In the genomic region with DNA sequence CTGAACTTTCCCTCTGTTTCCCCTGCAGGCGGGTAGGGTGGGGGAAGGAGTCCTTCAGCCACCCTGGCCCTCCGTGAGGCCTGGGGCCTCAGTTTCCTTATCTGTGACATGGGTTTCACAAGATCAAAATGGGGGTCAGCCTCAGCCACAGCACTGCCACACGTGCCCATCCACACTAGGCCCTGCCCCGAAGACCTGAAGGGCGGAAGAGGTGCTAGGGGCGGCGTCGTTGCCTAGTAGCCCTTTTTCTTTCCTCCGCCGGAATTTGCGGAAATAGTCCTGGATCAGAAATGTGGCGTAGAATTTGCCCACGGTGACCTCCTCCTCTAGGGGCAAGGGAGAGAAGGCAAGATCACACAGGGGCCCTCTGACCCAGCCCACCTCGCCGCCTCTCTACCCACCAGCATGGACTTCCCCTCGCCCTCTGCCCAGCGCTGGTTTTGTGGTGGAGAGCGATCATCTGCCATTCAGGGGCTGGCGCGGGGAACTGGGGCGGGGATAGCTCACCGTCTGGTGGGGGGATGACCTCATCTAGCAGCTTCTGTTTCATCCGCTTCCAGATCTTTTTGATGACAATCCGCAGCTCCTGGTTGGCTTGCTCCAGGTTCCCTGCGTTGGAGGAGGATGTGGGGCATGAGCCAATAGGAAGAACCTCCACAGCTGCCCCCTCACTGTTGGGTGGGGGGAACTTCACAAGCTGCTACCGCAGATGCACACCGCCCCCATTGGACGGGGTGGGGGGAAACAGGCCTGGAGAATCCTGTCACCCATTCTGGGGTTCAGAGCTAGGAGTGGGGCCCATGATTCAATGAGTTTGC, we compare ENCODE assay signal across 18 cellular contexts. TPM values are rescaled to one million over a fixed set of nuclear protein-coding genes. Genes with fewer than 3 reads are reported as not detected.
DNase-seq lines count a peak whose midpoint lies in the region; ATAC-seq and TF ChIP-seq lines count a peak whose summit lies in the region.
"Had no signal": no experiment of that assay in that cellular context is flagged by ENCODE, and none has a peak within 500 bp of the region (broad histone marks: within the 10 kb centered on the region; RNA-seq: fewer than 3 reads in every experiment).

No MANE protein-coding gene starts in this region.

- H3K23ac ChIP-seq in neuronal stem cell (ENCODE audit: low read depth, low read length, poor library complexity): no peak overlapping the region

- no peak overlapping the region for H2AK5ac ChIP-seq in neuronal stem cell (ENCODE audit: low read depth, low read length)

- no peak overlapping the region for H3K4me3 ChIP-seq in neuronal stem cell (ENCODE audit: low read length in 2 of 2)
- H3K4me3 ChIP-seq: esophagus muscularis mucosa, sigmoid colon, SK-N-MC, thoracic aorta had no signal

- peaks cover 0 to 17% (median 0%) of the 10 kb centered on the region in 3 experiments for H3K27me3 ChIP-seq in neuronal stem cell (ENCODE audit: control insufficient read depth in 3 of 3, insufficient read depth in 3 of 3, low read depth in 1 of 3, low read length in 3 of 3)
- H3K27me3 ChIP-seq: sigmoid colon had no signal

- no peaks in the 10 kb centered on the region for H3K36me3 ChIP-seq in neuronal stem cell (replicated peaks in 1 of 2; ENCODE audit: control insufficient read depth in 2 of 2, insufficient read depth in 2 of 2, low read length in 2 of 2)
- H3K36me3 ChIP-seq: esophagus muscularis mucosa, sigmoid colon, thoracic aorta had no signal

- no peaks in the 10 kb centered on the region for H3K36me3 Mint-ChIP-seq in naive thymus-derived CD8-positive, alpha-beta T cell

- H3K27me3 Mint-ChIP-seq in naive thymus-derived CD8-positive, alpha-beta T cell: no peaks in the 10 kb centered on the region

- peak overlapping the region in 2 of 10 donors; percentile 38 to 49 for H3K27ac Mint-ChIP-seq in naive thymus-derived CD8-positive, alpha-beta T cell
- H3K27ac Mint-ChIP-seq: CD8-positive, alpha-beta memory T cell; naive thymus-derived CD4-positive, alpha-beta T cell had no signal

- H3K9me3 ChIP-seq in neuronal stem cell (replicated peaks in 1 of 2; ENCODE audit: control insufficient read depth in 2 of 2, insufficient read depth in 1 of 2, low read depth in 1 of 2, low read length in 2 of 2): no peaks in the 10 kb centered on the region
- H3K9me3 ChIP-seq: esophagus muscularis mucosa, sigmoid colon, thoracic aorta had no signal

- H2AFZ ChIP-seq in neuronal stem cell (ENCODE audit: low read length): no peak overlapping the region

- CTCF ChIA-PET in RWPE1 (lab: Yijun Ruan, JAX): no interaction called here

- no peaks in the 10 kb centered on the region for H3K79me1 ChIP-seq in neuronal stem cell (ENCODE audit: low read depth, low read length)

- peaks cover 0 to 4% (median 0%) of the 10 kb centered on the region in 4 donors for H3K4me1 Mint-ChIP-seq in naive thymus-derived CD8-positive, alpha-beta T cell
- H3K4me1 Mint-ChIP-seq: CD8-positive, alpha-beta memory T cell; naive thymus-derived CD4-positive, alpha-beta T cell had no signal

- no peak for TF ChIP-seq CTCF in RWPE1 (conservative IDR thresholded peaks at IDR 0.05; ENCODE audit: low read depth)

- H3K18ac ChIP-seq in neuronal stem cell (ENCODE audit: low read length): no peak overlapping the region

- no peak overlapping the region for H2BK12ac ChIP-seq in neuronal stem cell (ENCODE audit: low read length)

- peak overlapping the region in 9 of 10 donors; percentile 22 to 61 (median 26) for H3K4me3 Mint-ChIP-seq in naive thymus-derived CD8-positive, alpha-beta T cell
- H3K4me3 Mint-ChIP-seq: CD8-positive, alpha-beta memory T cell had no signal

- H3K27ac ChIP-seq in RWPE1: no peak overlapping the region
- H3K27ac ChIP-seq in neuronal stem cell (replicated peaks; ENCODE audit: low read length): no peak overlapping the region
- H3K27ac ChIP-seq: esophagus muscularis mucosa, sigmoid colon, SK-N-MC, thoracic aorta had no signal

- POLR2A ChIA-PET in naive thymus-derived CD8-positive, alpha-beta T cell (lab: Charles Lee): interaction anchor here (0.6 to 2.0 kb wide), 2 partner anchors 9 to 319 kb away, joined by 3 to 5 read pairs; partner anchors contain the start of gene SYP
- POLR2A ChIA-PET in RWPE1 (lab: Yijun Ruan, JAX; ENCODE audit: low non-redundant PET): no interaction called here

- no peak overlapping the region for H3K9ac ChIP-seq in neuronal stem cell (ENCODE audit: low read depth, low read length, poor library complexity)

- no peak overlapping the region for H4K91ac ChIP-seq in neuronal stem cell (ENCODE audit: low read depth, low read length, poor library complexity)

- H3K14ac ChIP-seq in neuronal stem cell (ENCODE audit: low read length): no peak overlapping the region

- no CpG with 5 or more reads among the region's 28 CpGs for WGBS in neuronal stem cell (ENCODE audit: extremely low coverage in 2 of 2, insufficient read length in 2 of 2, insufficient replicate concordance in 1 of 2), 2 donors

- H3K4me1 ChIP-seq in neuronal stem cell (ENCODE audit: control insufficient read depth in 2 of 2, insufficient read depth in 1 of 2, low read depth in 1 of 2, low read length in 2 of 2): no peaks in the 10 kb centered on the region
- H3K4me1 ChIP-seq: esophagus muscularis mucosa, sigmoid colon had no signal

- no peak overlapping the region for H3K4me2 ChIP-seq in neuronal stem cell (ENCODE audit: insufficient read depth, low read length, poor library complexity, severe bottlenecking)

- H3K9me3 Mint-ChIP-seq in naive thymus-derived CD8-positive, alpha-beta T cell: peaks cover 0 to 13% (median 0%) of the 10 kb centered on the region in 9 donors
- H3K9me3 Mint-ChIP-seq: CD8-positive, alpha-beta memory T cell had no signal

- no peak overlapping the region for H2BK5ac ChIP-seq in neuronal stem cell (ENCODE audit: low read length)

- ATAC-seq in naive thymus-derived CD8-positive, alpha-beta T cell: peak; percentile 54 to 74
- no peak for ATAC-seq in HG03457 (IDR thresholded peaks at IDR 0.05; ENCODE audit: unreplicated experiment)
- ATAC-seq: activated CD4-positive, CD25-positive, alpha-beta regulatory T cell treated with anti-CD3 and anti-CD28 coated beads, Interleukin-2, amount 50 U/mL, for 24 hours; naive thymus-derived CD4-positive, alpha-beta T cell had no signal

- DNase-seq in ELF-1 (ENCODE audit: low read depth, low spot score) (peak; percentile 71), NCI-H446 treated with DMSO at 0.1 percent for 48 hours (lab: John Stamatoyannopoulos, UW) (peak; percentile 42), cerebellar nuclear complex (lab: John Stamatoyannopoulos, UW) (peak; percentile 13 to 40), RWPE1 (ENCODE audit: low spot score) (no peak), neuronal stem cell (ENCODE audit: low spot score) (no peak)
- peak in 2 of 10 donors; percentile 16 to 20 for DNase-seq in naive thymus-derived CD8-positive, alpha-beta T cell
- DNase-seq in activated effector memory CD4-positive, alpha-beta T cell treated with Interleukin-2 at 50 U/mL for 16 hours: no peak
- DNase-seq: CD8-positive, alpha-beta memory T cell; NCI-H1105 treated with DMSO at 0.1 percent for 48 hours; NK-92 treated with Interleukin-12 subunit alpha and Interleukin-12 subunit beta, amount 100 ng/mL, for 24 hours; sigmoid colon had no signal

- no peak overlapping the region for H4K8ac ChIP-seq in neuronal stem cell (ENCODE audit: low read depth, low read length)

- no peak overlapping the region for H2BK120ac ChIP-seq in neuronal stem cell (ENCODE audit: low read depth, low read length)

- H3K4ac ChIP-seq in neuronal stem cell (ENCODE audit: low read length): no peak overlapping the region

- no peak overlapping the region for H2BK15ac ChIP-seq in neuronal stem cell (ENCODE audit: low read length)

RNA-seq across cellular contexts. Expression of gene SYP, which starts 9.7 kb away (rescaled TPM):
- total RNA-seq in naive thymus-derived CD8-positive, alpha-beta T cell: under 1 TPM; 0.34 to 0.58 TPM
- polyA plus RNA-seq in naive thymus-derived CD8-positive, alpha-beta T cell: under 1 TPM; 0.27 to 0.41 (median 0.40) TPM
- polyA plus RNA-seq in neuronal stem cell (2013, experiment 1 of 2): 0.32 TPM
- 0.37 TPM for polyA plus RNA-seq in neuronal stem cell (2013, experiment 2 of 2)

RNA-seq across cellular contexts. Expression of gene PRICKLE3, which starts 23.5 kb away (rescaled TPM):
- total RNA-seq in naive thymus-derived CD8-positive, alpha-beta T cell: 10 to 100 TPM in 1 of 2 experiments, 1 to 10 TPM in 1; 8.5 to 10.1 TPM
- polyA plus RNA-seq in naive thymus-derived CD8-positive, alpha-beta T cell: 1 to 10 TPM; 1.3 to 2.9 (median 2.0) TPM
- 4.5 TPM for polyA plus RNA-seq in neuronal stem cell (2013, experiment 1 of 2)
- 4.1 TPM for polyA plus RNA-seq in neuronal stem cell (2013, experiment 2 of 2)

RNA-seq across cellular contexts. Expression of gene CACNA1F, which starts 23.5 kb away (rescaled TPM):
- 1 to 10 TPM; 3.6 to 3.8 TPM for total RNA-seq in naive thymus-derived CD8-positive, alpha-beta T cell
- polyA plus RNA-seq in naive thymus-derived CD8-positive, alpha-beta T cell: under 1 TPM in 1 of 3 donors, not detected in 2; 0.02 TPM
- polyA plus RNA-seq in neuronal stem cell (2013, experiment 1 of 2): 0.56 TPM
- polyA plus RNA-seq in neuronal stem cell (2013, experiment 2 of 2): 0.58 TPM
- polyA plus RNA-seq: CD8-positive, alpha-beta memory T cell; keratinocyte had no signal

RNA-seq across cellular contexts. Expression of gene CCDC22, which starts 25.6 kb away (rescaled TPM):
- 10 to 100 TPM; 27.4 to 27.9 TPM for total RNA-seq in naive thymus-derived CD8-positive, alpha-beta T cell
- polyA plus RNA-seq in naive thymus-derived CD8-positive, alpha-beta T cell: 10 to 100 TPM; 22.2 to 29.8 (median 25.2) TPM
- polyA plus RNA-seq in neuronal stem cell (2013, experiment 1 of 2): 7.9 TPM
- polyA plus RNA-seq in neuronal stem cell (2013, experiment 2 of 2): 7.4 TPM

RNA-seq across cellular contexts. Expression of gene PLP2, which starts 37.9 kb away (rescaled TPM):
- total RNA-seq in naive thymus-derived CD8-positive, alpha-beta T cell: 1 to 10 TPM; 6.4 to 6.7 TPM
- 100 to 1,000 TPM; 117 to 141 (median 119) TPM for polyA plus RNA-seq in naive thymus-derived CD8-positive, alpha-beta T cell
- polyA plus RNA-seq in neuronal stem cell (2013, experiment 1 of 2): 3.8 TPM
- 3.8 TPM for polyA plus RNA-seq in neuronal stem cell (2013, experiment 2 of 2)

Comparison
In these comparisons a context has a peak if more than half of its experiments do, and no peak if none do; other contexts are left out.
1. DNase-seq: peak in ELF-1 (single experiment), NCI-H446 treated with DMSO at 0.1 percent for 48 hours (single experiment) and cerebellar nuclear complex (2 of 2); none in activated effector memory CD4-positive, alpha-beta T cell treated with Interleukin-2 at 50 U/mL for 16 hours (single experiment), RWPE1 (single experiment) and neuronal stem cell (single experiment).